Comparison of ENCODE assay signal across 25 cellular contexts in genomic region chr6:43934803-43935602, GRCh38.
A peak's percentile ranks its signal among the peaks of the same experiment; 100 is the strongest.
DNase-seq lines count a peak whose midpoint lies in the region; ATAC-seq and TF ChIP-seq lines count a peak whose summit lies in the region.
"Had no signal": no experiment of that assay in that cellular context is flagged by ENCODE, and none has a peak within 500 bp of the region (broad histone marks: within the 10 kb centered on the region; RNA-seq: fewer than 3 reads in every experiment).

No MANE protein-coding gene starts in this region.

- no peaks in the 10 kb centered on the region for H3K9me2 ChIP-seq in Karpas-422 (replicated peaks; ENCODE audit: insufficient read depth, low read length)

- POLR2A ChIA-PET in WTC11 (lab: Charles Lee): interaction anchor here (0.6 kb wide), 1 partner anchor 27 kb away, joined by 4 read pairs; no protein-coding TSS in a partner anchor

- CTCF ChIA-PET in WTC11 (lab: Charles Lee): interaction anchor here (1.0 to 2.0 kb wide), 3 partner anchors 16 to 144 kb away, joined by 5 to 6 read pairs (median 6); no protein-coding TSS in a partner anchor

- no peaks in the 10 kb centered on the region for H3K27me3 Mint-ChIP-seq in WTC11 (ENCODE audit: low read depth)
- H3K27me3 Mint-ChIP-seq: activated CD8-positive, alpha-beta T cell treated with anti-CD3 and anti-CD28 coated beads for 36 hours had no signal

- H2AFZ ChIP-seq in Karpas-422 (ENCODE audit: low read length): no peak overlapping the region
- H2AFZ ChIP-seq: parathyroid adenoma had no signal

- TF ChIP-seq EP300 in sigmoid colon (IDR thresholded peaks at IDR 0.05): no peak

- no peaks in the 10 kb centered on the region for H4K20me1 ChIP-seq in Karpas-422 (ENCODE audit: insufficient read depth, low read depth, low read length)

- H3K4me2 ChIP-seq in Karpas-422 (ENCODE audit: low read depth, low read length, poor library complexity, severe bottlenecking): no peak overlapping the region

- H3K4me1 Mint-ChIP-seq in WTC11: peaks cover 9% of the 10 kb centered on the region
- H3K4me1 Mint-ChIP-seq: natural killer cell had no signal

- TF ChIP-seq POLR2A in sigmoid colon (IDR thresholded peaks at IDR 0.05): no peak

- ATAC-seq in WTC11 (no peak), left lobe of liver (peak; percentile 84), HG02642 (IDR thresholded peaks at IDR 0.05; ENCODE audit: poor library complexity, unreplicated experiment) (no peak)
- ATAC-seq: activated CD8-positive, alpha-beta T cell treated with anti-CD3 and anti-CD28 coated beads for 36 hours; natural killer cell; right cardiac atrium had no signal

- 82 to 90% methylated on average over 9 of the region's 9 CpGs for WGBS in sigmoid colon, 2 donors

- intact Hi-C loops in sigmoid colon (cut with DNase I): no loop called here

- DNase-seq in NCI-H187 treated with DMSO at 0.1 percent for 48 hours (lab: John Stamatoyannopoulos, UW): peak; percentile 5
- no peak for DNase-seq in NCI-H187 (lab: John Stamatoyannopoulos, UW)
- DNase-seq in WTC11 (ENCODE audit: low spot score): no peak
- peak; percentile 64 for DNase-seq in left lobe of liver (ENCODE audit: low spot score)
- DNase-seq in sigmoid colon: peak; percentile 35
- no peak for DNase-seq in Karpas-422
- no peak for DNase-seq in HuH-7.5 (ENCODE audit: low spot score)
- DNase-seq: 8988T; activated CD4-positive, CD25-positive, alpha-beta regulatory T cell treated with anti-CD3 and anti-CD28 coated beads, Interleukin-2, amount 50 U/mL, for 72 hours; activated CD8-positive, alpha-beta T cell treated with anti-CD3 and anti-CD28 coated beads for 36 hours; activated gamma-delta T cell treated with Interleukin-2 at 50 U/mL for 16 hours; CD4-positive, CD25-positive, alpha-beta regulatory T cell; natural killer cell; NCI-H1105; NCI-H2029; NCI-H226; NCI-H69; stimulated activated naive CD4-positive, alpha-beta T cell treated with Interleukin-2 at 50 U/mL for 16 hours; testis had no signal

- H3K36me3 Mint-ChIP-seq in WTC11: no peaks in the 10 kb centered on the region
- H3K36me3 Mint-ChIP-seq: CD4-positive, CD25-positive, alpha-beta regulatory T cell; natural killer cell had no signal

- no peak overlapping the region for H3K27ac Mint-ChIP-seq in WTC11
- H3K27ac Mint-ChIP-seq: activated CD8-positive, alpha-beta T cell treated with anti-CD3 and anti-CD28 coated beads for 36 hours; CD4-positive, CD25-positive, alpha-beta regulatory T cell; natural killer cell had no signal

- H3K9ac ChIP-seq in Karpas-422 (ENCODE audit: low read length): no peak overlapping the region
- H3K9ac ChIP-seq: parathyroid adenoma had no signal

- no peaks in the 10 kb centered on the region for H3K79me2 ChIP-seq in Karpas-422 (ENCODE audit: low read length)
- H3K79me2 ChIP-seq: parathyroid adenoma had no signal

- H3K36me3 ChIP-seq in sigmoid colon (no peaks in the 10 kb centered on the region), Karpas-422 (ENCODE audit: insufficient read depth, low read length) (no peaks in the 10 kb centered on the region)

- H3K9me3 Mint-ChIP-seq in WTC11: no peaks in the 10 kb centered on the region
- H3K9me3 Mint-ChIP-seq: activated CD8-positive, alpha-beta T cell treated with anti-CD3 and anti-CD28 coated beads for 36 hours; CD4-positive, CD25-positive, alpha-beta regulatory T cell; natural killer cell had no signal

- H3K4me1 ChIP-seq in sigmoid colon: peaks cover 0 to 11% (median 0%) of the 10 kb centered on the region in 4 donors
- peaks cover 17% of the 10 kb centered on the region for H3K4me1 ChIP-seq in Karpas-422 (ENCODE audit: low read length)
- H3K4me1 ChIP-seq: testis had no signal

- H3K4me3 ChIP-seq in sigmoid colon (no peak overlapping the region), Karpas-422 (ENCODE audit: low read length) (no peak overlapping the region)
- H3K4me3 ChIP-seq: GM12878, SK-N-MC, testis had no signal

- no peak overlapping the region for H3K4me3 Mint-ChIP-seq in WTC11
- H3K4me3 Mint-ChIP-seq: activated CD8-positive, alpha-beta T cell treated with anti-CD3 and anti-CD28 coated beads for 36 hours; CD4-positive, CD25-positive, alpha-beta regulatory T cell; natural killer cell had no signal

- TF ChIP-seq CTCF in WTC11 (IDR thresholded peaks at IDR 0.05) (no peak), sigmoid colon (IDR thresholded peaks at IDR 0.05) (no peak)

- H3K27ac ChIP-seq in sigmoid colon (no peak overlapping the region), Karpas-422 (ENCODE audit: low read length) (no peak overlapping the region)
- H3K27ac ChIP-seq: parathyroid adenoma, RWPE1, SK-N-MC, testis had no signal

- H3K9me3 ChIP-seq in sigmoid colon (no peaks in the 10 kb centered on the region), Karpas-422 (ENCODE audit: low read length) (no peaks in the 10 kb centered on the region)
- H3K9me3 ChIP-seq: testis had no signal

- H3K27me3 ChIP-seq in sigmoid colon (no peaks in the 10 kb centered on the region), Karpas-422 (ENCODE audit: low read length) (no peaks in the 10 kb centered on the region)
- H3K27me3 ChIP-seq: testis had no signal

TF ChIP-seq in WTC11, 78 proteins besides CTCF, POLR2A, EP300 and RAD21:
- no peak for TF ChIP-seq ZNF263 (CRISPR knock-in tag; IDR thresholded peaks at IDR 0.05; ENCODE audit: low read depth)
- no peak for TF ChIP-seq CREB1 (CRISPR knock-in tag; IDR thresholded peaks at IDR 0.05)
- no peak for TF ChIP-seq ATF6 (CRISPR knock-in tag; IDR thresholded peaks at IDR 0.05)
- no peak for TF ChIP-seq NFE2L1 (CRISPR knock-in tag; IDR thresholded peaks at IDR 0.05)
- no peak for TF ChIP-seq E2F4 (CRISPR knock-in tag; IDR thresholded peaks at IDR 0.05; ENCODE audit: borderline replicate concordance, low read depth)
- TF ChIP-seq PRRX2 (CRISPR knock-in tag; IDR thresholded peaks at IDR 0.05): no peak
- TF ChIP-seq PRDM15 (CRISPR knock-in tag; IDR thresholded peaks at IDR 0.05): peak; percentile 61

Comparison
In these comparisons a context has a peak if more than half of its experiments do, and no peak if none do; other contexts are left out.
1. DNase-seq: peak in NCI-H187 treated with DMSO at 0.1 percent for 48 hours (single experiment), left lobe of liver (single experiment) and sigmoid colon (single experiment); none in NCI-H187 (0 of 2), WTC11 (single experiment), Karpas-422 (single experiment) and HuH-7.5 (single experiment).